22 cellular contexts compared by ENCODE assay signal in the genomic region with DNA sequence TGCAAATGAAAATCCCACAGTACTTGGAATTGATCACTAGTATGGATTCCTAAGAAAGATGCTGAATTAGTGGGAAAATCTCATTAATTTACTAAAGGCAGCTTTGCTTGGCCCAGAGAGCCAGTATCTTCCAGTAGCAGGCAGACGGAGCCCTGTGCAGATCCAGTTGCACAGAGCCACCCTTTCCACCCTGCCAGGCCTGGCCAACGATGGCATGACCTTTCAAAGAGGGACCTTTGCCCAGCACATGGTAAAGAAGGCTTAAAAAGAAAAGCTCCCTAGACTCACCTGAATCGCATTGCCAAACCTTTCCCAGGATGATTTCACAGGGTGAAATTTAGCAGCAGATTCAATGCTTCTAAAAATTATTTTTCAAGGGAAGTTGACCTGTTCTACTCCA.
DNase-seq lines count a peak whose midpoint lies in the region; ATAC-seq and TF ChIP-seq lines count a peak whose summit lies in the region.
"Had no signal": no experiment of that assay in that cellular context is flagged by ENCODE, and none has a peak within 500 bp of the region (broad histone marks: within the 10 kb centered on the region; RNA-seq: fewer than 3 reads in every experiment).

No MANE protein-coding gene starts in this region.

- TF ChIP-seq EP300 in suprapubic skin (IDR thresholded peaks at IDR 0.05), result no peak

- TF ChIP-seq POLR2A in suprapubic skin (IDR thresholded peaks at IDR 0.05), result no peak

- H3K9me3 ChIP-seq in RWPE2 (ENCODE audit: severe bottlenecking) (no peaks in the 10 kb centered on the region), suprapubic skin (no peaks in the 10 kb centered on the region)
- H3K9me3 ChIP-seq: A549, MG63, SJSA1 had no signal

- H3K27ac ChIP-seq in RWPE2 (ENCODE audit: poor library complexity, severe bottlenecking) (peak overlapping the region; percentile 99), epithelial cell of prostate (peak overlapping the region; percentile 100), suprapubic skin (peak overlapping the region; percentile 83)
- H3K27ac ChIP-seq: SJSA1 had no signal

- WGBS in suprapubic skin, result 56% methylated on average over 3 of the region's 3 CpGs

- peaks cover 85% of the 10 kb centered on the region for H3K4me1 ChIP-seq in RWPE2 (ENCODE audit: insufficient read depth, poor library complexity, severe bottlenecking)
- H3K4me1 ChIP-seq in suprapubic skin, result peaks cover 77% of the 10 kb centered on the region

- in situ Hi-C loops in KBM-7 (cut with MboI; ENCODE audit: low pct_unique_long_range_greater_than_20kb, low sequenced_read_pairs), result no loop called here

- TF ChIP-seq CTCF in RWPE2 (IDR thresholded peaks at IDR 0.05; ENCODE audit: poor library complexity, severe bottlenecking) (no peak), suprapubic skin (IDR thresholded peaks at IDR 0.05) (no peak)

- H3K27me3 ChIP-seq in RWPE2 (ENCODE audit: insufficient read depth, poor library complexity, severe bottlenecking) (no peaks in the 10 kb centered on the region), suprapubic skin (no peaks in the 10 kb centered on the region)
- H3K27me3 ChIP-seq: MG63, SJSA1 had no signal

- no peaks in the 10 kb centered on the region for H3K36me3 ChIP-seq in RWPE2 (ENCODE audit: low read depth)
- H3K36me3 ChIP-seq in suprapubic skin, result no peaks in the 10 kb centered on the region
- H3K36me3 ChIP-seq: MG63, SJSA1 had no signal

- no peak overlapping the region for H3K4me3 ChIP-seq in RWPE2 (ENCODE audit: severe bottlenecking)
- no peak overlapping the region for H3K4me3 ChIP-seq in suprapubic skin
- H3K4me3 ChIP-seq: A549, MG63, SJSA1 had no signal

- DNase-seq in RWPE2 (ENCODE audit: low spot score) (no peak), epithelial cell of prostate (ENCODE audit: low read depth, low spot score) (no peak), left lobe of liver (ENCODE audit: low spot score) (no peak), suprapubic skin (ENCODE audit: low spot score in 2 of 2) (no peak), KG1 (lab: John Stamatoyannopoulos, UW) (no peak), KBM-7 (no peak)
- DNase-seq in activated effector memory CD4-positive, alpha-beta T cell treated with Interleukin-2 at 50 U/mL for 16 hours, result no peak
- DNase-seq: AML-193; C1 segment of cervical spinal cord; CD4-positive, alpha-beta memory T cell; COR-L47; MG63; NCI-H1105 treated with DMSO at 0.1 percent for 48 hours; NCI-H146; NCI-H1930; NCI-H446; NCI-H524 treated with DMSO at 0.1 percent for 48 hours; NCI-H774 had no signal

- no peak for ATAC-seq in RWPE2 (ENCODE audit: low read depth)
- peak; percentile 82 for ATAC-seq in left lobe of liver
- ATAC-seq: A549, HCT116, Right ventricle myocardium inferior had no signal
